ENCODE assay signal across 28 cellular contexts in genomic region chr14:60553855-60554254, GRCh38. TPM values are rescaled to one million over a fixed set of nuclear protein-coding genes. Genes with fewer than 3 reads are reported as not detected.
"Had no signal": no experiment of that assay in that cellular context is flagged by ENCODE, and none has a peak within 500 bp of the region (broad histone marks: within the 10 kb centered on the region; RNA-seq: fewer than 3 reads in every experiment).

No MANE protein-coding gene starts in this region.

- H3K9me3 ChIP-seq: gastroesophageal sphincter, mucosa of descending colon, sigmoid colon, upper lobe of left lung had no signal

- H3K4me1 ChIP-seq: gastroesophageal sphincter, heart left ventricle, sigmoid colon, upper lobe of left lung had no signal

- FAIRE-seq: endometrium, keratinocyte, TTC549 had no signal

- H3K27ac ChIP-seq: gastroesophageal sphincter, heart left ventricle, sigmoid colon, upper lobe of left lung, WERI-Rb-1 had no signal

- DNase-seq: activated CD4-positive, alpha-beta T cell treated with anti-CD3 and anti-CD28 coated beads for 1 hour; activated CD4-positive, alpha-beta T cell treated with anti-CD3 and anti-CD28 coated beads, Interleukin-2, amount 50 U/mL, for 1 hour; activated CD8-positive, alpha-beta memory T cell treated with anti-CD3 and anti-CD28 coated beads, Interleukin-2, amount 50 U/mL, for 4 hours; activated naive CD4-positive, alpha-beta T cell; activated T-cell treated with anti-CD3 and anti-CD28 coated beads, Interleukin-2, amount 50 U/mL, for 4 hours; amniotic stem cell; erythroblast; heart left ventricle; left colon; mesendoderm; mucosa of descending colon; naive thymus-derived CD4-positive, alpha-beta T cell; posterior cingulate gyrus; sigmoid colon; stimulated activated CD4-positive, alpha-beta T cell treated with anti-CD3 and anti-CD28 coated beads, Interleukin-4, amount 100 ng/mL, for 1 hour; stimulated activated naive CD4-positive, alpha-beta T cell; T-helper 1 cell; upper lobe of left lung; WERI-Rb-1 had no signal

- H3K4me3 ChIP-seq: gastroesophageal sphincter, heart left ventricle, mucosa of descending colon, sigmoid colon, upper lobe of left lung had no signal

- H3K27me3 ChIP-seq: sigmoid colon, upper lobe of left lung had no signal

- H3K36me3 ChIP-seq: gastroesophageal sphincter, heart left ventricle, sigmoid colon, upper lobe of left lung, WERI-Rb-1 had no signal

RNA-seq across cellular contexts. Expression of gene SIX6, which starts 44.9 kb away (rescaled TPM):
- total RNA-seq: activated T-cell treated with anti-CD3 and anti-CD28 coated beads, Interleukin-2, amount 50 U/mL, for 4 hours; activated T-helper 2 cell treated with anti-CD3 and anti-CD28 coated beads, Interferon-gamma antibody, Interleukin-2, Interleukin-4, amounts not matched to agents 10 μg/mL and 5 μg/mL and 100 μg/mL, durations not matched to agents 14 hours and 24 hours and 36 hours; cerebellum; gastroesophageal sphincter; heart left ventricle; left colon; lower leg skin; mucosa of descending colon; naive thymus-derived CD4-positive, alpha-beta T cell; neural crest cell; omental fat pad; sigmoid colon; upper lobe of left lung had no signal
- polyA plus RNA-seq: heart left ventricle; keratinocyte; naive thymus-derived CD4-positive, alpha-beta T cell; sigmoid colon had no signal
